ENCODE assay signal across 35 cellular contexts in genomic region chr14:102938191-102938590, GRCh38. TPM values are rescaled to one million over a fixed set of nuclear protein-coding genes. Genes with fewer than 3 reads are reported as not detected.
"Had no signal": no experiment of that assay in that cellular context is flagged by ENCODE, and none has a peak within 500 bp of the region (broad histone marks: within the 10 kb centered on the region; RNA-seq: fewer than 3 reads in every experiment).

No MANE protein-coding gene starts in this region.

- H3K27ac Mint-ChIP-seq: activated B cell treated with CpG ODN at 0.5 μM for 24 hours; activated CD4-positive, alpha-beta memory T cell treated with anti-CD3 and anti-CD28 coated beads for 36 hours; activated naive CD4-positive, alpha-beta T cell treated with anti-CD3 and anti-CD28 coated beads for 36 hours; activated naive CD4-positive, alpha-beta T cell treated with anti-CD3 and anti-CD28 coated beads, Interleukin-2, amount 50 U/mL, for 72 hours; activated T-helper 1 cell treated with anti-CD3 and anti-CD28 coated beads, Interleukin-12 subunit alpha, Interleukin-12 subunit beta, Interleukin-2, Interleukin-4 antibody, amounts not matched to agents 30 ng/mL and 10 ng/mL and 1 ng/mL, durations not matched to agents 14 hours and 24 hours and 36 hours; T-helper 17 cell had no signal

- H3K9ac ChIP-seq: SK-N-SH had no signal

- ATAC-seq: activated naive CD4-positive, alpha-beta T cell treated with anti-CD3 and anti-CD28 coated beads, Interleukin-2, amount 50 U/mL, for 72 hours; activated T-cell treated with anti-CD3 and anti-CD28 coated beads, Interleukin-2, amount 50 U/mL, for 4 hours; K562; T-helper 17 cell had no signal

- DNase-seq: activated B cell treated with CpG ODN at 0.5 μM for 24 hours; activated CD4-positive, alpha-beta memory T cell treated with anti-CD3 and anti-CD28 coated beads for 36 hours; activated CD4-positive, alpha-beta T cell treated with anti-CD3 and anti-CD28 coated beads for 4 hours; activated CD4-positive, alpha-beta T cell treated with anti-CD3 and anti-CD28 coated beads, Interleukin-2, amount 50 U/mL, for 1 hour; activated CD4-positive, CD25-positive, alpha-beta regulatory T cell treated with anti-CD3 and anti-CD28 coated beads, Interleukin-2, amount 50 U/mL, for 72 hours; activated CD8-positive, alpha-beta memory T cell treated with anti-CD3 and anti-CD28 coated beads, Interleukin-2, amount 50 U/mL, for 4 hours; activated gamma-delta T cell treated with Interleukin-2 at 50 U/mL for 16 hours; activated naive CD4-positive, alpha-beta T cell treated with anti-CD3 and anti-CD28 coated beads for 36 hours; activated T-cell treated with anti-CD3 and anti-CD28 coated beads for 4 hours; activated T-cell treated with anti-CD3 and anti-CD28 coated beads, Interleukin-2, amount 50 U/mL, for 4 hours; amniotic stem cell; aorta; brain microvascular endothelial cell; central memory CD4-positive, alpha-beta T cell; IMR-90; NCI-H1092 treated with DMSO at 0.1 percent for 48 hours; NCI-H1417; NCI-H146; NCI-H187; NCI-H2029 treated with DMSO at 0.1 percent for 48 hours; NCI-H2171 treated with DMSO at 0.1 percent for 48 hours; NCI-H226; NCI-H446 treated with DMSO at 0.1 percent for 48 hours; NCI-H524; NK-92 treated with Interleukin-12 subunit alpha and Interleukin-12 subunit beta, amount 100 ng/mL, for 24 hours; PC-9; SHP77 treated with DMSO at 0.1 percent for 48 hours; SK-N-SH; T-helper 17 cell had no signal

- H3K4me2 ChIP-seq: PC-9, SK-N-SH had no signal

- H3K27me3 Mint-ChIP-seq: activated B cell treated with CpG ODN at 0.5 μM for 24 hours; activated CD4-positive, alpha-beta memory T cell treated with anti-CD3 and anti-CD28 coated beads for 36 hours; T-helper 17 cell had no signal

- H3K27me3 ChIP-seq: brain microvascular endothelial cell, SJSA1 had no signal

- H3K4me1 ChIP-seq: SJSA1 had no signal

- H3K9me3 ChIP-seq: SJSA1, SK-N-SH had no signal

- H3K9me3 Mint-ChIP-seq: activated B cell treated with CpG ODN at 0.5 μM for 24 hours; activated CD4-positive, alpha-beta memory T cell treated with anti-CD3 and anti-CD28 coated beads for 36 hours; activated naive CD4-positive, alpha-beta T cell treated with anti-CD3 and anti-CD28 coated beads for 36 hours; activated naive CD4-positive, alpha-beta T cell treated with anti-CD3 and anti-CD28 coated beads, Interleukin-2, amount 50 U/mL, for 72 hours; activated T-cell treated with anti-CD3 and anti-CD28 coated beads, Interleukin-2, amount 50 U/mL, for 4 hours; activated T-helper 1 cell treated with anti-CD3 and anti-CD28 coated beads, Interleukin-12 subunit alpha, Interleukin-12 subunit beta, Interleukin-2, Interleukin-4 antibody, amounts not matched to agents 30 ng/mL and 10 ng/mL and 1 ng/mL, durations not matched to agents 14 hours and 24 hours and 36 hours had no signal

- H2AFZ ChIP-seq: PC-9 had no signal

- H3K4me1 Mint-ChIP-seq: T-helper 17 cell had no signal

- H3K4me3 ChIP-seq: K562, PC-9, SJSA1 had no signal

- H3K4me3 Mint-ChIP-seq: activated B cell treated with CpG ODN at 0.5 μM for 24 hours; activated CD4-positive, alpha-beta memory T cell treated with anti-CD3 and anti-CD28 coated beads for 36 hours; activated naive CD4-positive, alpha-beta T cell treated with anti-CD3 and anti-CD28 coated beads for 36 hours; activated T-cell treated with anti-CD3 and anti-CD28 coated beads, Interleukin-2, amount 50 U/mL, for 4 hours; activated T-helper 1 cell treated with anti-CD3 and anti-CD28 coated beads, Interleukin-12 subunit alpha, Interleukin-12 subunit beta, Interleukin-2, Interleukin-4 antibody, amounts not matched to agents 30 ng/mL and 10 ng/mL and 1 ng/mL, durations not matched to agents 14 hours and 24 hours and 36 hours; T-helper 17 cell had no signal

- H3K27ac ChIP-seq: brain microvascular endothelial cell, PC-9, SJSA1, VCaP had no signal

- H3K36me3 Mint-ChIP-seq: activated CD4-positive, alpha-beta memory T cell treated with anti-CD3 and anti-CD28 coated beads for 36 hours; activated naive CD4-positive, alpha-beta T cell treated with anti-CD3 and anti-CD28 coated beads, Interleukin-2, amount 50 U/mL, for 72 hours had no signal

RNA-seq across cellular contexts. Expression of gene AMN, which starts 15.7 kb away (rescaled TPM):
- total RNA-seq: M059J, SJSA1 had no signal
- polyA plus RNA-seq: K562 had no signal
